1 cellular context compared by ENCODE assay signal in the genomic region with DNA sequence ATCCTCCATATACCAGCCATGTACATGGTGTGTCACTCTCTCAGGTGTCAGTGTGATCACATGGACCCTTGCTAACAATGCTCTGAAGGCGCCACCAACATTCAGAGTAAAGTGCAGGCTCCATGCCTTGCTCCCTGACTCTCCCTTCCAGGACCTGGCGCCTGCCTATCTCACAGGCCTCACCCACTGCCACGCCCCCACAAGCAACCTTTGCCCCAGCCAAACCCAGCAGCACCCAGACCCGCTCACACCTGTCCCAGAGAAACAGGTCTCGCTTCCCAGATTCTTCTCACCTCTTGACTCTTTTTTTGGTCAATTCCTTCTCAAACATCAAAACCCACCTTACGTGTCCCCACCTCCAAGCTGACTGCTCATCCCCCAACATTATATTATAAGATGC.
TF ChIP-seq lines count a peak whose summit lies in the region.

No MANE protein-coding gene starts in this region.

TF ChIP-seq in GM23338, 12 proteins besides CTCF, POLR2A, EP300 and RAD21 (continued from another document):
- no peak for TF ChIP-seq REST (IDR thresholded peaks at IDR 0.05; ENCODE audit: unreplicated experiment)
- TF ChIP-seq CREB1 (CRISPR knock-in tag; IDR thresholded peaks at IDR 0.05; ENCODE audit: low read depth): no peak
- no peak for TF ChIP-seq JUNB (IDR thresholded peaks at IDR 0.05; ENCODE audit: unreplicated experiment)
- no peak for TF ChIP-seq EZH2phosphoT487 (IDR thresholded peaks at IDR 0.05; ENCODE audit: unreplicated experiment)
- no peak for TF ChIP-seq EZH2 (IDR thresholded peaks at IDR 0.05; ENCODE audit: low read depth, unreplicated experiment)
- no peak for TF ChIP-seq ZNF462 (CRISPR knock-in tag; IDR thresholded peaks at IDR 0.05)
- TF ChIP-seq POLR2AphosphoS5 (IDR thresholded peaks at IDR 0.05; ENCODE audit: low read depth): no peak
- TF ChIP-seq ZNF114 (CRISPR knock-in tag; IDR thresholded peaks at IDR 0.05): no peak
- no peak for TF ChIP-seq ZNF331 (CRISPR knock-in tag; IDR thresholded peaks at IDR 0.05; ENCODE audit: low read depth)
- TF ChIP-seq STAT1 (IDR thresholded peaks at IDR 0.05; ENCODE audit: unreplicated experiment): no peak
TF ChIP-seq in GM23338: peak in this region for 0.
